9 cellular contexts compared by ENCODE assay signal in genomic region chr1:7389201-7389785, GRCh38.
DNase-seq lines count a peak whose midpoint lies in the region; ATAC-seq and TF ChIP-seq lines count a peak whose summit lies in the region.
"Had no signal": no experiment of that assay in that cellular context is flagged by ENCODE, and none has a peak within 500 bp of the region (broad histone marks: within the 10 kb centered on the region; RNA-seq: fewer than 3 reads in every experiment).

No MANE protein-coding gene starts in this region.

- CTCF ChIA-PET in Panc1 (lab: Charles Lee) = interaction anchor here (0.6 kb wide), 1 partner anchor 631 kb away, joined by 4 read pairs; no protein-coding TSS in a partner anchor
- CTCF ChIA-PET in activated naive CD4-positive, alpha-beta T cell treated with anti-CD3 and anti-CD28 coated beads, Interleukin-2, amount 10 ng/mL, durations not matched to agents 7 days and 5 days (lab: Charles Lee) = no interaction called here

- intact Hi-C loops in Panc1 (cut with micrococcal nuclease; ENCODE audit: unreplicated experiment) = no loop called here

- H3K79me2 ChIP-seq in parathyroid adenoma = no peaks in the 10 kb centered on the region

- no peaks in the 10 kb centered on the region for H3K4me1 ChIP-seq in Panc1 (ENCODE audit: control insufficient read depth, insufficient read depth, low read length)
- H3K4me1 ChIP-seq in parathyroid adenoma = peaks cover 10% of the 10 kb centered on the region

- BruUV-seq in Panc1 (replicated peaks; lab: Mats Ljungman, UMichigan) = no TSS peak

- no peak overlapping the region for H2AFZ ChIP-seq in parathyroid adenoma

- H3K27me3 Mint-ChIP-seq in activated naive CD4-positive, alpha-beta T cell treated with anti-CD3 and anti-CD28 coated beads, Interleukin-2, amount 10 ng/mL, durations not matched to agents 7 days and 5 days = no peaks in the 10 kb centered on the region

- H3K27ac Mint-ChIP-seq in activated naive CD4-positive, alpha-beta T cell treated with anti-CD3 and anti-CD28 coated beads, Interleukin-2, amount 10 ng/mL, durations not matched to agents 7 days and 5 days = no peak overlapping the region

- no peak overlapping the region for H3K9ac ChIP-seq in parathyroid adenoma

- H3K4me3 ChIP-seq in AG10803 (ENCODE audit: low read length) (no peak overlapping the region), Panc1 (ENCODE audit: low read depth in 2 of 2, low read length in 2 of 2) (no peak overlapping the region), fibroblast of mammary gland (ENCODE audit: control insufficient read depth, low read depth, low read length) (no peak overlapping the region), parathyroid adenoma (ENCODE audit: low read depth, low read length) (no peak overlapping the region)

- no peaks in the 10 kb centered on the region for H3K27me3 ChIP-seq in Panc1 (ENCODE audit: control insufficient read depth, insufficient read depth, low read length)
- no peaks in the 10 kb centered on the region for H3K27me3 ChIP-seq in parathyroid adenoma (ENCODE audit: control insufficient read depth, insufficient read depth, low read length)

- no peaks in the 10 kb centered on the region for H3K9me3 Mint-ChIP-seq in activated naive CD4-positive, alpha-beta T cell treated with anti-CD3 and anti-CD28 coated beads, Interleukin-2, amount 10 ng/mL, durations not matched to agents 7 days and 5 days

- H3K4me2 ChIP-seq in parathyroid adenoma (ENCODE audit: low read length) = no peak overlapping the region

- H3K9me3 ChIP-seq in Panc1 (ENCODE audit: control insufficient read depth, insufficient read depth, low read depth, low read length) = no peaks in the 10 kb centered on the region
- H3K9me3 ChIP-seq in parathyroid adenoma (ENCODE audit: control insufficient read depth, low read length) = no peaks in the 10 kb centered on the region

- no peaks in the 10 kb centered on the region for H3K36me3 ChIP-seq in Panc1 (ENCODE audit: control insufficient read depth, insufficient read depth, low read length)
- no peaks in the 10 kb centered on the region for H3K36me3 ChIP-seq in parathyroid adenoma (ENCODE audit: control insufficient read depth, insufficient read depth, low read length)

- no peaks in the 10 kb centered on the region for H3K4me1 Mint-ChIP-seq in activated naive CD4-positive, alpha-beta T cell treated with anti-CD3 and anti-CD28 coated beads, Interleukin-2, amount 10 ng/mL, durations not matched to agents 7 days and 5 days

- TF ChIP-seq CTCF in AG10803 (conservative IDR thresholded peaks at IDR 0.05; ENCODE audit: low read length) (no peak), Panc1 (IDR thresholded peaks at IDR 0.05) (no peak), fibroblast of mammary gland (conservative IDR thresholded peaks at IDR 0.05; ENCODE audit: control insufficient read depth, insufficient read depth, low read depth, low read length) (no peak), parathyroid adenoma (IDR thresholded peaks at IDR 0.05) (no peak)

- POLR2A ChIA-PET in Panc1 (lab: Charles Lee) = no interaction called here

- H3K27ac ChIP-seq in Panc1 (ENCODE audit: low read length) (no peak overlapping the region), parathyroid adenoma (peak overlapping the region; percentile 36)

- in situ Hi-C loops in Panc1 (cut with HindIII; ENCODE audit: low pct_unique_long_range_greater_than_20kb, low sequenced_read_pairs) = no loop called here

- ATAC-seq in Panc1 = 0 out of 2 replicates have a peak, but pooled peaks have one; percentile 17
- ATAC-seq in GM21528 (IDR thresholded peaks at IDR 0.05; ENCODE audit: low FRiP score, unreplicated experiment) = no peak
- no peak for ATAC-seq in HG03520 (IDR thresholded peaks at IDR 0.05; ENCODE audit: unreplicated experiment)

- no peaks in the 10 kb centered on the region for H3K36me3 Mint-ChIP-seq in activated naive CD4-positive, alpha-beta T cell treated with anti-CD3 and anti-CD28 coated beads, Interleukin-2, amount 10 ng/mL, durations not matched to agents 7 days and 5 days

- H3K4me3 Mint-ChIP-seq in activated naive CD4-positive, alpha-beta T cell treated with anti-CD3 and anti-CD28 coated beads, Interleukin-2, amount 10 ng/mL, durations not matched to agents 7 days and 5 days = no peak overlapping the region

- DNase-seq in AG10803 (ENCODE audit: low read depth) (peak; percentile 16), Panc1 (ENCODE audit: low read depth, low spot score) (no peak), fibroblast of mammary gland (ENCODE audit: low read depth) (peak; percentile 56), iPS-NIHi7 (ENCODE audit: extremely low spot score) (no peak)
- DNase-seq in activated naive CD4-positive, alpha-beta T cell treated with anti-CD3 and anti-CD28 coated beads, Interleukin-2, amount 10 ng/mL, durations not matched to agents 7 days and 5 days = no peak
- DNase-seq: NCI-H1436 had no signal

Comparison
In these comparisons a context has a peak if more than half of its experiments do, and no peak if none do; other contexts are left out.
1. DNase-seq: peak in AG10803 (single experiment) and fibroblast of mammary gland (single experiment); none in Panc1 (single experiment), activated naive CD4-positive, alpha-beta T cell treated with anti-CD3 and anti-CD28 coated beads, Interleukin-2, amount 10 ng/mL, durations not matched to agents 7 days and 5 days (single experiment) and iPS-NIHi7 (single experiment).